Comparison of ENCODE assay signal across 23 cellular contexts in genomic region chr2:46947841-46948240, GRCh38. TPM values are rescaled to one million over a fixed set of nuclear protein-coding genes. Genes with fewer than 3 reads are reported as not detected.
DNase-seq lines count a peak whose midpoint lies in the region; ATAC-seq, FAIRE-seq and TF ChIP-seq lines count a peak whose summit lies in the region.
"Had no signal": no experiment of that assay in that cellular context is flagged by ENCODE, and none has a peak within 500 bp of the region (broad histone marks: within the 10 kb centered on the region; RNA-seq: fewer than 3 reads in every experiment).

No MANE protein-coding gene starts in this region.

- peak overlapping the region; percentile 50 for H3K27ac ChIP-seq in DND-41 (ENCODE audit: low read length)
- H3K27ac ChIP-seq in OCI-LY7 (ENCODE audit: low read depth, low read length, poor library complexity, severe bottlenecking) = no peak overlapping the region
- H3K27ac ChIP-seq in endothelial cell of umbilical vein (ENCODE audit: insufficient read depth, low read depth, low read length) = no peak overlapping the region
- H3K27ac ChIP-seq: Peyer's patch had no signal

- peak overlapping the region; percentile 24 for H3K27ac Mint-ChIP-seq in stimulated activated memory B cell treated with anti-CD40 and anti-IgM and Interleukin-4, amounts not matched to agents 10 μg/mL and 1 μg/mL and 100 μg/mL, for 72 hours
- no peak overlapping the region for H3K27ac Mint-ChIP-seq in nephron progenitor cell
- H3K27ac Mint-ChIP-seq: HFFc6 had no signal

- POLR2A ChIA-PET in OCI-LY7 (lab: Charles Lee) = interaction anchor here (0.6 to 1.5 kb wide), 3 partner anchors 15 to 370 kb away, joined by 3 to 5 read pairs (median 4); no protein-coding TSS in a partner anchor
- POLR2A ChIA-PET in endothelial cell of umbilical vein (lab: Charles Lee) = no interaction called here

- dilution Hi-C loops in endothelial cell of umbilical vein (cut with MboI; ENCODE audit: extremely low pct_ligation_motif_present, low sequenced_read_pairs) = no loop called here

- ATAC-seq in DND-41 (ENCODE audit: insufficient read depth, low read depth) = no peak
- no peak for ATAC-seq in stimulated activated memory B cell treated with anti-CD40 and anti-IgM and Interleukin-4, amounts not matched to agents 10 μg/mL and 1 μg/mL and 100 μg/mL, for 72 hours

- CTCF ChIA-PET in OCI-LY7 (lab: Charles Lee; ENCODE audit: unreplicated experiment) = no interaction called here
- CTCF ChIA-PET in endothelial cell of umbilical vein (lab: Charles Lee) = no interaction called here

- peaks cover 87% of the 10 kb centered on the region for H3K4me1 Mint-ChIP-seq in stimulated activated memory B cell treated with anti-CD40 and anti-IgM and Interleukin-4, amounts not matched to agents 10 μg/mL and 1 μg/mL and 100 μg/mL, for 72 hours
- H3K4me1 Mint-ChIP-seq in nephron progenitor cell = peaks cover 13% of the 10 kb centered on the region

- no peaks in the 10 kb centered on the region for H3K27me3 ChIP-seq in DND-41 (ENCODE audit: insufficient read depth, low read length, poor library complexity)
- no peaks in the 10 kb centered on the region for H3K27me3 ChIP-seq in endothelial cell of umbilical vein (ENCODE audit: control insufficient read depth in 2 of 2, insufficient read depth in 2 of 2, low read length in 2 of 2)
- H3K27me3 ChIP-seq: BE2C, Peyer's patch had no signal

- TF ChIP-seq POLR2A in endothelial cell of umbilical vein (IDR thresholded peaks at IDR 0.05; ENCODE audit: low read depth, low read length) = no peak

- no peak overlapping the region for H3K4me3 ChIP-seq in DND-41 (ENCODE audit: low read depth in 1 of 2, low read length in 2 of 2)
- no peak overlapping the region for H3K4me3 ChIP-seq in OCI-LY7 (ENCODE audit: low read depth, low read length, poor library complexity, severe bottlenecking)
- no peak overlapping the region for H3K4me3 ChIP-seq in endothelial cell of umbilical vein (replicated peaks in 1 of 3; ENCODE audit: insufficient read depth in 1 of 3, low read depth in 1 of 3, low read length in 3 of 3)
- H3K4me3 ChIP-seq: HAP-1, Peyer's patch had no signal

- H3K9ac ChIP-seq in DND-41 (ENCODE audit: low read depth, low read length) = no peak overlapping the region
- no peak overlapping the region for H3K9ac ChIP-seq in endothelial cell of umbilical vein (replicated peaks; ENCODE audit: extremely low read depth, insufficient read depth, low read length)

- H4K20me1 ChIP-seq in DND-41 (ENCODE audit: insufficient read depth, low read length) (peaks cover 10% of the 10 kb centered on the region; the same call in 1 of the 2 replicates), OCI-LY7 (ENCODE audit: insufficient read depth, low read length) (no peaks in the 10 kb centered on the region), endothelial cell of umbilical vein (replicated peaks; ENCODE audit: control insufficient read depth, extremely low read depth, insufficient read depth, low read length) (no peaks in the 10 kb centered on the region)

- no peak for DNase-seq in DND-41
- DNase-seq in OCI-LY7 (ENCODE audit: low spot score) = no peak
- no peak for DNase-seq in endothelial cell of umbilical vein (ENCODE audit: low read depth, low spot score)
- DNase-seq in nephron progenitor cell = no peak
- no peak for DNase-seq in dermis blood vessel endothelial cell
- DNase-seq in EL = no peak
- DNase-seq: BE2C; CD4-positive, CD25-positive, alpha-beta regulatory T cell; DMS153; GOT3; HFFc6; MV-4-11; NCI-H1105; NCI-H1436 treated with DMSO at 0.1 percent for 48 hours; NCI-H1930; NCI-H2107; NCI-H446; NCI-H524 treated with DMSO at 0.1 percent for 48 hours; Peyer's patch; SHP77 treated with DMSO at 0.1 percent for 48 hours; T-helper 1 cell had no signal

- BruUV-seq in OCI-LY7 (replicated peaks; lab: Mats Ljungman, UMichigan) (no TSS peak), endothelial cell of umbilical vein (replicated peaks; lab: Mats Ljungman, UMichigan) (no TSS peak)

- no peaks in the 10 kb centered on the region for H3K9me3 Mint-ChIP-seq in stimulated activated memory B cell treated with anti-CD40 and anti-IgM and Interleukin-4, amounts not matched to agents 10 μg/mL and 1 μg/mL and 100 μg/mL, for 72 hours
- no peaks in the 10 kb centered on the region for H3K9me3 Mint-ChIP-seq in nephron progenitor cell
- H3K9me3 Mint-ChIP-seq: HFFc6 had no signal

- H3K9me1 ChIP-seq in endothelial cell of umbilical vein (replicated peaks; ENCODE audit: control insufficient read depth, extremely low read depth, insufficient read depth, low read length) = no peaks in the 10 kb centered on the region

- peak; percentile 4 for FAIRE-seq in endothelial cell of umbilical vein (lab: Jason Lieb, UNC)

- H2AFZ ChIP-seq in DND-41 (ENCODE audit: low read depth, low read length) = no peak overlapping the region
- H2AFZ ChIP-seq in OCI-LY7 (ENCODE audit: low read length) = no peak overlapping the region
- no peak overlapping the region for H2AFZ ChIP-seq in endothelial cell of umbilical vein (ENCODE audit: low read depth, low read length)

- TF ChIP-seq CTCF in DND-41 (IDR thresholded peaks at IDR 0.05; ENCODE audit: borderline replicate concordance, extremely low read depth, low read length, poor library complexity, severe bottlenecking) (no peak), OCI-LY7 (conservative IDR thresholded peaks at IDR 0.05; ENCODE audit: low read length) (no peak), endothelial cell of umbilical vein (IDR thresholded peaks at IDR 0.05; ENCODE audit: extremely low read depth in 1 of 2, insufficient read depth in 1 of 2, low read depth in 1 of 2, low read length in 2 of 2) (no peak), nephron progenitor cell (IDR thresholded peaks at IDR 0.05) (no peak)

- H3K9me2 ChIP-seq in OCI-LY7 (ENCODE audit: insufficient read depth, low read length) = no peaks in the 10 kb centered on the region

- H3K36me3 ChIP-seq in DND-41 (ENCODE audit: insufficient read depth, low read length) = peaks cover 53% of the 10 kb centered on the region
- H3K36me3 ChIP-seq in OCI-LY7 (ENCODE audit: insufficient read depth, low read length) = peaks cover 88% of the 10 kb centered on the region
- no peaks in the 10 kb centered on the region for H3K36me3 ChIP-seq in endothelial cell of umbilical vein (ENCODE audit: control insufficient read depth in 2 of 2, extremely low read depth in 1 of 2, insufficient read depth in 2 of 2, low read length in 2 of 2)
- H3K36me3 ChIP-seq: BE2C, HAP-1 had no signal

- no peak overlapping the region for H3K4me3 Mint-ChIP-seq in stimulated activated memory B cell treated with anti-CD40 and anti-IgM and Interleukin-4, amounts not matched to agents 10 μg/mL and 1 μg/mL and 100 μg/mL, for 72 hours
- no peak overlapping the region for H3K4me3 Mint-ChIP-seq in nephron progenitor cell
- H3K4me3 Mint-ChIP-seq: HFFc6 had no signal

- H3K79me2 ChIP-seq in DND-41 (ENCODE audit: insufficient read depth, low read length) = peaks cover 83% of the 10 kb centered on the region
- H3K79me2 ChIP-seq in OCI-LY7 (ENCODE audit: insufficient read depth, low read depth, low read length) = peaks cover 80% of the 10 kb centered on the region
- H3K79me2 ChIP-seq in endothelial cell of umbilical vein (ENCODE audit: control insufficient read depth, insufficient read depth, low read length) = peaks cover 6% of the 10 kb centered on the region

- H3K36me3 Mint-ChIP-seq in stimulated activated memory B cell treated with anti-CD40 and anti-IgM and Interleukin-4, amounts not matched to agents 10 μg/mL and 1 μg/mL and 100 μg/mL, for 72 hours = peaks cover 33% of the 10 kb centered on the region
- H3K36me3 Mint-ChIP-seq in nephron progenitor cell (ENCODE audit: low read depth) = peaks cover 11% of the 10 kb centered on the region

- H3K9me3 ChIP-seq in DND-41 (ENCODE audit: insufficient read depth, low read length, severe bottlenecking) = no peaks in the 10 kb centered on the region
- no peaks in the 10 kb centered on the region for H3K9me3 ChIP-seq in OCI-LY7 (ENCODE audit: low read length)
- H3K9me3 ChIP-seq in endothelial cell of umbilical vein (replicated peaks; ENCODE audit: control insufficient read depth, insufficient read depth, low read length) = no peaks in the 10 kb centered on the region
- H3K9me3 ChIP-seq: BE2C, HAP-1, Peyer's patch had no signal

- intact Hi-C loops in OCI-LY7 (cut with micrococcal nuclease; ENCODE audit: unreplicated experiment) = no loop called here
- intact Hi-C loops in endothelial cell of umbilical vein (cut with micrococcal nuclease) = no loop called here

- H3K4me1 ChIP-seq in DND-41 (ENCODE audit: insufficient read depth, low read length) = peaks cover 49% of the 10 kb centered on the region
- peaks cover 71% of the 10 kb centered on the region for H3K4me1 ChIP-seq in OCI-LY7 (ENCODE audit: insufficient read depth, low read length, poor library complexity, severe bottlenecking)
- peaks cover 3% of the 10 kb centered on the region for H3K4me1 ChIP-seq in endothelial cell of umbilical vein (ENCODE audit: control insufficient read depth, extremely low read depth, insufficient read depth, low read length)
- H3K4me1 ChIP-seq: BE2C, HAP-1 had no signal

- H3K27me3 Mint-ChIP-seq in stimulated activated memory B cell treated with anti-CD40 and anti-IgM and Interleukin-4, amounts not matched to agents 10 μg/mL and 1 μg/mL and 100 μg/mL, for 72 hours = no peaks in the 10 kb centered on the region
- H3K27me3 Mint-ChIP-seq in nephron progenitor cell (ENCODE audit: low read depth, poor library complexity) = peaks cover 4% of the 10 kb centered on the region
- H3K27me3 Mint-ChIP-seq: CD4-positive, CD25-positive, alpha-beta regulatory T cell had no signal

- H3K4me2 ChIP-seq in DND-41 (ENCODE audit: insufficient read depth, low read length) (no peak overlapping the region), OCI-LY7 (ENCODE audit: low read length) (peak overlapping the region; percentile 14; the same call in 1 of the 2 replicates), endothelial cell of umbilical vein (ENCODE audit: insufficient read depth, low read length) (no peak overlapping the region)

RNA-seq across cellular contexts. Expression of gene TTC7A, which starts 6.8 kb away (rescaled TPM):
- total RNA-seq in OCI-LY7 (2014; rRNA removed; shearing (Covaris generic)) = 51.9 and 64.1 TPM in 2 replicates
- total RNA-seq in OCI-LY7 (2022) (75.1 and 76.2 TPM in 2 replicates), endothelial cell of umbilical vein (11.9 and 13.6 TPM in 2 replicates), dermis blood vessel endothelial cell (12.5 and 13.4 TPM in 2 replicates)
- 8.0 and 8.2 TPM in 2 replicates for polyA plus RNA-seq in endothelial cell of umbilical vein
- polyA plus RNA-seq in endothelial cell of umbilical vein (2011; cell fraction: cytosol; rRNA removed) = 6.2 and 7.0 TPM in 2 replicates
- polyA plus RNA-seq in endothelial cell of umbilical vein (2011; cell fraction: nucleus; rRNA removed) = 43.6 and 46.2 TPM in 2 replicates
- 8.0 and 11.1 TPM in 2 replicates for polyA plus RNA-seq in endothelial cell of umbilical vein (2012)
- polyA minus RNA-seq in endothelial cell of umbilical vein = 8.2 and 13.2 TPM in 2 replicates
- polyA minus RNA-seq in endothelial cell of umbilical vein (2011; cell fraction: cytosol; rRNA and poly(A)+ RNA removed) = 12.2 TPM
- 14.2 and 15.9 TPM in 2 replicates for polyA minus RNA-seq in endothelial cell of umbilical vein (2011; cell fraction: nucleus; rRNA and poly(A)+ RNA removed)

RNA-seq across cellular contexts. Expression of gene MCFD2, which starts 32.2 kb away (rescaled TPM):
- total RNA-seq in OCI-LY7 (2014; rRNA removed; shearing (Covaris generic)) = 55.7 and 64.2 TPM in 2 replicates
- 72.5 and 75.2 TPM in 2 replicates for total RNA-seq in OCI-LY7 (2022)
- total RNA-seq in endothelial cell of umbilical vein = 138 and 141 TPM in 2 replicates
- 70.7 and 74.8 TPM in 2 replicates for polyA plus RNA-seq in endothelial cell of umbilical vein
- 80.5 and 82.9 TPM in 2 replicates for polyA plus RNA-seq in endothelial cell of umbilical vein (2011; cell fraction: cytosol; rRNA removed)
- polyA plus RNA-seq in endothelial cell of umbilical vein (2011; cell fraction: nucleus; rRNA removed) = 41.9 and 57.1 TPM in 2 replicates
- polyA plus RNA-seq in endothelial cell of umbilical vein (2012) = 127 and 230 TPM in 2 replicates
- 116 and 130 TPM in 2 replicates for polyA minus RNA-seq in endothelial cell of umbilical vein
- polyA minus RNA-seq in endothelial cell of umbilical vein (2011; cell fraction: cytosol; rRNA and poly(A)+ RNA removed) = 46.8 TPM
- 43.1 and 55.2 TPM in 2 replicates for polyA minus RNA-seq in endothelial cell of umbilical vein (2011; cell fraction: nucleus; rRNA and poly(A)+ RNA removed)
- total RNA-seq in dermis blood vessel endothelial cell = 157 and 211 TPM in 2 replicates
